1 cellular context compared by ENCODE assay signal in genomic region chr13:94598281-94598680, GRCh38.
TF ChIP-seq lines count a peak whose summit lies in the region.

No MANE protein-coding gene starts in this region.

TF ChIP-seq in IMR-90, 13 proteins besides CTCF, POLR2A, EP300 and RAD21 (continued from another document):
- TF ChIP-seq USF2 (IDR thresholded peaks at IDR 0.05; ENCODE audit: low read depth, low read length), result no peak
- no peak for TF ChIP-seq MXI1 (IDR thresholded peaks at IDR 0.05; ENCODE audit: borderline replicate concordance, low read depth, low read length)
- no peak for TF ChIP-seq RFX5 (IDR thresholded peaks at IDR 0.05; ENCODE audit: low read depth, low read length)
- no peak for TF ChIP-seq BHLHE40 (IDR thresholded peaks at IDR 0.05; ENCODE audit: low read depth, low read length)
- TF ChIP-seq CEBPB (IDR thresholded peaks at IDR 0.05; ENCODE audit: low read depth, low read length), result no peak
- TF ChIP-seq FOS (IDR thresholded peaks at IDR 0.05; ENCODE audit: low read depth, low read length), result no peak
- no peak for TF ChIP-seq SMC3 (IDR thresholded peaks at IDR 0.05; ENCODE audit: low read depth, low read length)
